16 cellular contexts compared by ENCODE assay signal in genomic region chr5:118891252-118891651, GRCh38.
DNase-seq lines count a peak whose midpoint lies in the region; ATAC-seq and TF ChIP-seq lines count a peak whose summit lies in the region.
"Had no signal": no experiment of that assay in that cellular context is flagged by ENCODE, and none has a peak within 500 bp of the region (broad histone marks: within the 10 kb centered on the region; RNA-seq: fewer than 3 reads in every experiment).

No MANE protein-coding gene starts in this region.

- H3K36me3 Mint-ChIP-seq in activated naive CD4-positive, alpha-beta T cell treated with anti-CD3 and anti-CD28 coated beads for 36 hours (ENCODE audit: low read depth): no peaks in the 10 kb centered on the region
- H3K36me3 Mint-ChIP-seq: mesothelial cell of epicardium had no signal

- no peak overlapping the region for H3K27ac Mint-ChIP-seq in activated naive CD4-positive, alpha-beta T cell treated with anti-CD3 and anti-CD28 coated beads for 36 hours
- H3K27ac Mint-ChIP-seq: activated CD4-positive, alpha-beta T cell treated with anti-CD3 and anti-CD28 coated beads, Interleukin-2, amount 10 ng/mL, durations not matched to agents 7 days and 5 days; mesothelial cell of epicardium had no signal

- no peaks in the 10 kb centered on the region for H3K9me3 ChIP-seq in right atrium auricular region
- no peaks in the 10 kb centered on the region for H3K9me3 ChIP-seq in upper lobe of left lung
- H3K9me3 ChIP-seq: suprapubic skin had no signal

- no peaks in the 10 kb centered on the region for H3K4me1 Mint-ChIP-seq in activated naive CD4-positive, alpha-beta T cell treated with anti-CD3 and anti-CD28 coated beads for 36 hours (ENCODE audit: low read depth)
- H3K4me1 Mint-ChIP-seq: activated CD4-positive, alpha-beta T cell treated with anti-CD3 and anti-CD28 coated beads, Interleukin-2, amount 10 ng/mL, durations not matched to agents 7 days and 5 days had no signal

- CTCF ChIA-PET in activated naive CD4-positive, alpha-beta T cell treated with anti-CD3 and anti-CD28 coated beads for 36 hours (lab: Charles Lee): interaction anchor here (0.7 kb wide), 1 partner anchor 916 kb away, joined by 3 read pairs; no protein-coding TSS in a partner anchor

- no peaks in the 10 kb centered on the region for H3K27me3 ChIP-seq in right atrium auricular region
- H3K27me3 ChIP-seq in upper lobe of left lung: no peaks in the 10 kb centered on the region
- H3K27me3 ChIP-seq: suprapubic skin had no signal

- H3K27me3 Mint-ChIP-seq in activated naive CD4-positive, alpha-beta T cell treated with anti-CD3 and anti-CD28 coated beads for 36 hours (ENCODE audit: low read depth): no peaks in the 10 kb centered on the region
- H3K27me3 Mint-ChIP-seq: activated CD4-positive, alpha-beta T cell treated with anti-CD3 and anti-CD28 coated beads, Interleukin-2, amount 10 ng/mL, durations not matched to agents 7 days and 5 days had no signal

- 91 to 95% methylated on average over 2 of the region's 2 CpGs for WGBS in upper lobe of left lung, 2 donors

- intact Hi-C loops in Right ventricle myocardium inferior (cut with DNase I): no loop called here
- intact Hi-C loops in activated naive CD4-positive, alpha-beta T cell treated with anti-CD3 and anti-CD28 coated beads for 36 hours (cut with micrococcal nuclease): no loop called here

- H3K27ac ChIP-seq in right atrium auricular region (no peak overlapping the region), upper lobe of left lung (no peak overlapping the region)
- H3K27ac ChIP-seq: epithelial cell of prostate, suprapubic skin had no signal

- DNase-seq in Right ventricle myocardium inferior (ENCODE audit: missing footprints): no peak
- DNase-seq in right atrium auricular region (ENCODE audit: low spot score): no peak
- peak; percentile 31 for DNase-seq in LHCN-M2 (ENCODE audit: low read depth)
- peak; percentile 98 for DNase-seq in NCI-H69 (lab: John Stamatoyannopoulos, UW)
- peak; percentile 20 for DNase-seq in retinal pigment epithelial cell (ENCODE audit: low read depth)
- no peak for DNase-seq in KBM-7
- no peak for DNase-seq in upper lobe of left lung
- DNase-seq in activated naive CD4-positive, alpha-beta T cell treated with anti-CD3 and anti-CD28 coated beads for 36 hours: no peak
- DNase-seq: activated CD4-positive, alpha-beta T cell treated with anti-CD3 and anti-CD28 coated beads, Interleukin-2, amount 10 ng/mL, durations not matched to agents 7 days and 5 days; activated T-cell treated with anti-CD3 and anti-CD28 coated beads, Interleukin-2, amount 50 U/mL, for 1 hour; glutamatergic neuron; NCI-H2227 treated with DMSO at 0.1 percent for 48 hours; RPMI8226 had no signal

- no peak for TF ChIP-seq EP300 in upper lobe of left lung (IDR thresholded peaks at IDR 0.05)

- H3K4me3 Mint-ChIP-seq in activated naive CD4-positive, alpha-beta T cell treated with anti-CD3 and anti-CD28 coated beads for 36 hours: no peak overlapping the region
- H3K4me3 Mint-ChIP-seq: activated CD4-positive, alpha-beta T cell treated with anti-CD3 and anti-CD28 coated beads, Interleukin-2, amount 10 ng/mL, durations not matched to agents 7 days and 5 days; mesothelial cell of epicardium had no signal

- TF ChIP-seq CTCF in right atrium auricular region (IDR thresholded peaks at IDR 0.05): no peak
- TF ChIP-seq CTCF in retinal pigment epithelial cell (conservative IDR thresholded peaks at IDR 0.05; ENCODE audit: low read depth, low read length): no peak
- no peak for TF ChIP-seq CTCF in upper lobe of left lung (IDR thresholded peaks at IDR 0.05)

- no peaks in the 10 kb centered on the region for H3K36me3 ChIP-seq in right atrium auricular region
- no peaks in the 10 kb centered on the region for H3K36me3 ChIP-seq in upper lobe of left lung
- H3K36me3 ChIP-seq: suprapubic skin had no signal

- H3K4me3 ChIP-seq in right atrium auricular region (no peak overlapping the region), retinal pigment epithelial cell (ENCODE audit: low read length) (no peak overlapping the region), upper lobe of left lung (no peak overlapping the region)
- H3K4me3 ChIP-seq: suprapubic skin had no signal

- no peaks in the 10 kb centered on the region for H3K4me1 ChIP-seq in right atrium auricular region
- H3K4me1 ChIP-seq in upper lobe of left lung: no peaks in the 10 kb centered on the region
- H3K4me1 ChIP-seq: suprapubic skin had no signal

- H3K9me3 Mint-ChIP-seq in activated naive CD4-positive, alpha-beta T cell treated with anti-CD3 and anti-CD28 coated beads for 36 hours: no peaks in the 10 kb centered on the region
- H3K9me3 Mint-ChIP-seq: activated CD4-positive, alpha-beta T cell treated with anti-CD3 and anti-CD28 coated beads, Interleukin-2, amount 10 ng/mL, durations not matched to agents 7 days and 5 days had no signal

- no peak for TF ChIP-seq POLR2A in upper lobe of left lung (IDR thresholded peaks at IDR 0.05)

- ATAC-seq in Right ventricle myocardium inferior (peak; percentile 50), upper lobe of left lung (ENCODE audit: low FRiP score in 2 of 2) (no peak)

- in situ Hi-C loops in KBM-7 (cut with MboI; ENCODE audit: low pct_unique_long_range_greater_than_20kb, low sequenced_read_pairs): no loop called here

Comparison
In these comparisons a context has a peak if more than half of its experiments do, and no peak if none do; other contexts are left out.
1. DNase-seq: peak in LHCN-M2 (single experiment), NCI-H69 (single experiment) and retinal pigment epithelial cell (single experiment); none in Right ventricle myocardium inferior (single experiment), right atrium auricular region (single experiment), KBM-7 (single experiment), upper lobe of left lung (0 of 2) and activated naive CD4-positive, alpha-beta T cell treated with anti-CD3 and anti-CD28 coated beads for 36 hours (single experiment).